Comparison of ENCODE assay signal across 1 cellular context in genomic region chr1:94255476-94255875, GRCh38.
TF ChIP-seq lines count a peak whose summit lies in the region.

No MANE protein-coding gene starts in this region.

TF ChIP-seq in HCT116, 20 proteins besides CTCF, POLR2A, EP300 and RAD21:
- TF ChIP-seq ZFX (IDR thresholded peaks at IDR 0.05) (no peak), SRF (IDR thresholded peaks at IDR 0.05; ENCODE audit: low read depth) (no peak), JUND (IDR thresholded peaks at IDR 0.05) (no peak), FOSL1 (IDR thresholded peaks at IDR 0.05; ENCODE audit: low read depth) (no peak), POLR2AphosphoS5 (IDR thresholded peaks at IDR 0.05; ENCODE audit: low read depth, low read length) (no peak), EZH2 (IDR thresholded peaks at IDR 0.05) (no peak), SIN3A (IDR thresholded peaks at IDR 0.05; ENCODE audit: low read depth) (no peak), ZNF274 (IDR thresholded peaks at IDR 0.05; ENCODE audit: low read depth, low read length) (no peak)
TF ChIP-seq in HCT116: peak in this region for 0.
